ENCODE assay signal across 8 cellular contexts in genomic region chr15:77013786-77014136, GRCh38. TPM values are rescaled to one million over a fixed set of nuclear protein-coding genes. Genes with fewer than 3 reads are reported as not detected.
DNase-seq lines count a peak whose midpoint lies in the region; ATAC-seq and TF ChIP-seq lines count a peak whose summit lies in the region.

No MANE protein-coding gene starts in this region.

- H3K4me1 ChIP-seq in Peyer's patch (peaks cover 0 to 32% (median 15%) of the 10 kb centered on the region in 4 donors), H9 (ENCODE audit: insufficient read depth, low read length) (no peaks in the 10 kb centered on the region)

- no peaks in the 10 kb centered on the region; the same call in none of the 2 replicates for H3K27me3 Mint-ChIP-seq in H9 (ENCODE audit: low read depth)

- H3K9me3 ChIP-seq in Peyer's patch (no peaks in the 10 kb centered on the region), H9 (ENCODE audit: control insufficient read depth, low read depth, low read length) (no peaks in the 10 kb centered on the region)

- H3K4me3 ChIP-seq in Peyer's patch (no peak overlapping the region), coronary artery (no peak overlapping the region)

- no peak overlapping the region for H2AFZ ChIP-seq in H9 (ENCODE audit: low read length)

- TF ChIP-seq CTCF in Peyer's patch (IDR thresholded peaks at IDR 0.05) (peak in 3 of 6 experiments; percentile 2 to 21 (median 5)), coronary artery (IDR thresholded peaks at IDR 0.05) (no peak), H9 (conservative IDR thresholded peaks at IDR 0.05) (no peak)

- no peak overlapping the region for H3K9ac ChIP-seq in H9 (ENCODE audit: extremely low read depth, insufficient read length, low read length)

- H4K8ac ChIP-seq in H9 (replicated peaks; ENCODE audit: insufficient read length, low read depth, low read length): no peak overlapping the region

- H2BK12ac ChIP-seq in H9 (ENCODE audit: insufficient read length, low read depth, low read length): no peak overlapping the region

- H3K36me3 ChIP-seq in Peyer's patch: no peaks in the 10 kb centered on the region

- H3K9me3 Mint-ChIP-seq in H9: no peaks in the 10 kb centered on the region

- peak; percentile 47 for ATAC-seq in GM21447 (IDR thresholded peaks at IDR 0.05; ENCODE audit: unreplicated experiment)

- no CpG with 5 or more reads among the region's 5 CpGs for WGBS in H9 (ENCODE audit: extremely low coverage, insufficient read length, low lambda C conversion rate)

- no peak overlapping the region for H3K27ac Mint-ChIP-seq in H9

- no peak overlapping the region for H3K14ac ChIP-seq in H9 (ENCODE audit: insufficient read depth, low read length)

- no peaks in the 10 kb centered on the region for H3K79me1 ChIP-seq in H9 (ENCODE audit: insufficient read depth, low read depth, low read length, poor library complexity, severe bottlenecking)

- H4K91ac ChIP-seq in H9 (ENCODE audit: insufficient read length, low read depth, low read length): no peak overlapping the region

- no peaks in the 10 kb centered on the region for H3K27me3 ChIP-seq in Peyer's patch
- no peaks in the 10 kb centered on the region for H3K27me3 ChIP-seq in H9 (ENCODE audit: insufficient read depth, low read length)

- H3K23me2 ChIP-seq in H9 (ENCODE audit: insufficient read length, low read depth, low read length, poor library complexity, severe bottlenecking): no peaks in the 10 kb centered on the region

- TF ChIP-seq POLR2A in Peyer's patch (IDR thresholded peaks at IDR 0.05): no peak

- no peak overlapping the region for H2BK5ac ChIP-seq in H9 (ENCODE audit: insufficient read length, low read length)

- H3K56ac ChIP-seq in H9 (ENCODE audit: insufficient read length, low read depth, low read length): no peak overlapping the region

- no peaks in the 10 kb centered on the region for H3K79me2 ChIP-seq in H9 (ENCODE audit: insufficient read depth, low read length)

- 0 out of 4 replicates have a peak, but pooled peaks cover 0 to 4% of the 10 kb centered on the region in 2 experiments for H3K4me1 Mint-ChIP-seq in H9

- H3K27ac ChIP-seq in Peyer's patch: peak overlapping the region; percentile 39 to 66 (median 57)
- H3K27ac ChIP-seq in coronary artery: no peak overlapping the region
- no peak overlapping the region for H3K27ac ChIP-seq in H9 (ENCODE audit: insufficient read length, low read depth, low read length)

- H3K4me3 Mint-ChIP-seq in H9: no peak overlapping the region

- H3K18ac ChIP-seq in H9 (ENCODE audit: insufficient read length, low read depth, low read length): no peak overlapping the region

- H3K4me2 ChIP-seq in H9 (ENCODE audit: insufficient read depth, insufficient read length, low read length): no peak overlapping the region

- peak in 2 of 3 donors; percentile 70 to 87 for DNase-seq in Peyer's patch
- DNase-seq in activated naive CD4-positive, alpha-beta T cell treated with anti-CD3 and anti-CD28 coated beads, Interleukin-2, amount 50 U/mL, for 16 hours: peak; percentile 85
- peak; percentile 75 to 92 for DNase-seq in stimulated activated CD4-positive, alpha-beta T cell treated with anti-CD3 and anti-CD28 coated beads, Interleukin-4, amount 100 ng/mL, for 4 hours
- no peak for DNase-seq in coronary artery (ENCODE audit: low spot score)
- DNase-seq in globus pallidus (ENCODE audit: low spot score): no peak
- DNase-seq in H9: no peak
- no peak for DNase-seq in 8988T

- no peak overlapping the region for H2AK5ac ChIP-seq in H9 (ENCODE audit: insufficient read length, low read length)

- no peak overlapping the region for H2BK20ac ChIP-seq in H9 (ENCODE audit: low read depth, low read length, poor library complexity, severe bottlenecking)

- H4K5ac ChIP-seq in H9 (ENCODE audit: insufficient read length, low read depth, low read length): no peak overlapping the region

- H2BK15ac ChIP-seq in H9 (ENCODE audit: low read depth, low read length): no peak overlapping the region

- H3T11ph ChIP-seq in H9 (ENCODE audit: low read length): no peak overlapping the region

- no peak overlapping the region for H3K23ac ChIP-seq in H9 (ENCODE audit: insufficient read length, low read depth, low read length)

- H2BK120ac ChIP-seq in H9 (ENCODE audit: low read depth, low read length, poor library complexity, severe bottlenecking): no peak overlapping the region

- no peaks in the 10 kb centered on the region for H3K36me3 Mint-ChIP-seq in H9 (ENCODE audit: insufficient read depth in 1 of 3, low read depth in 3 of 3)

- no peak overlapping the region for H3K4ac ChIP-seq in H9 (ENCODE audit: low read depth, low read length)

- no peaks in the 10 kb centered on the region for H4K20me1 ChIP-seq in H9 (ENCODE audit: control insufficient read depth, insufficient read depth, insufficient read length)

RNA-seq across cellular contexts. Expression of gene PSTPIP1, which starts 18.8 kb away (rescaled TPM):
- 10 to 100 TPM in 3 of 4 donors, 1 to 10 TPM in 1; 6.3 to 40.4 (median 19.5) TPM for total RNA-seq in Peyer's patch
- total RNA-seq in H9 (2021): 1.1 and 1.8 TPM in 2 replicates

RNA-seq across cellular contexts. Expression of gene TSPAN3, which starts 57.1 kb away (rescaled TPM):
- total RNA-seq in Peyer's patch (100 to 1,000 TPM in 3 of 4 donors, 10 to 100 TPM in 1; 92.4 to 778 (median 563) TPM), H9 (2021) (117 and 124 TPM in 2 replicates)

Comparison
In these comparisons a context has a peak if more than half of its experiments do, and no peak if none do; other contexts are left out.
1. DNase-seq: peak in Peyer's patch (2 of 3), activated naive CD4-positive, alpha-beta T cell treated with anti-CD3 and anti-CD28 coated beads, Interleukin-2, amount 50 U/mL, for 16 hours (single experiment) and stimulated activated CD4-positive, alpha-beta T cell treated with anti-CD3 and anti-CD28 coated beads, Interleukin-4, amount 100 ng/mL, for 4 hours (2 of 2); none in coronary artery (single experiment), globus pallidus (single experiment), H9 (single experiment) and 8988T (single experiment).
2. H3K27ac ChIP-seq: peak in Peyer's patch (4 of 4); none in coronary artery (0 of 2) and H9 (single experiment).